Comparison of ENCODE assay signal across 8 cellular contexts in the genomic region with DNA sequence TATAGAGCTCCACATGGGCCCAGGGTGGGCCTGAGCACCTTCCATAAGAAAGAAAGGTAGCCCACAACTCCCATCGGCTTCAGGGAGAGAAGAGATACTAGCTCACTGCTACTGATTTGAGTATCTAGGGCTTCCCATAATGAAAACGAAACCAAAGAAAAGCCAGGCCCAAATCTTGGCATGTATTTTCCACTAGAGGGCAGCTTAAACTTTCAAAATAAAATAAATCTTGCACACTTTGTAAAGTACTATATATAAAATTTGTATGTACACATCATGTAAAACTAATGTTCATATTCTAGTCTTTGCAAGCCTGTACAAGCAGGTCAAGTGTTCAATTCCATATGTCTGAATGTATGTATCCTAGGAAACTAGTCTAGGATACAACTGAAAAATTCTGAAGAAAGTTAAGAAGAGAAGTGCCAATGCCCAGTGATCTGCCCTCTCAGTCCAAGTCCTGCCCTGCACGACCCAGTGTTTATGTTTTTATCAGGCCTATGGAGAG.
DNase-seq lines count a peak whose midpoint lies in the region; ATAC-seq and TF ChIP-seq lines count a peak whose summit lies in the region.

No MANE protein-coding gene starts in this region.

- H3K27ac ChIP-seq in DND-41 (ENCODE audit: low read length) (peak overlapping the region; percentile 58), osteoblast (ENCODE audit: low read depth, low read length) (no peak overlapping the region)

- ATAC-seq in DND-41 (ENCODE audit: insufficient read depth, low read depth) (peak; percentile 74), HG02759 (IDR thresholded peaks at IDR 0.05; ENCODE audit: unreplicated experiment) (no peak), HG02571 (IDR thresholded peaks at IDR 0.05; ENCODE audit: unreplicated experiment) (no peak)

- H3K79me2 ChIP-seq in DND-41 (ENCODE audit: insufficient read depth, low read length): no peaks in the 10 kb centered on the region
- no peaks in the 10 kb centered on the region for H3K79me2 ChIP-seq in osteoblast (ENCODE audit: insufficient read depth, low read length)

- peak overlapping the region; percentile 50; the same call in 1 of the 2 replicates for H3K4me2 ChIP-seq in DND-41 (ENCODE audit: insufficient read depth, low read length)
- peak overlapping the region; percentile 67 for H3K4me2 ChIP-seq in osteoblast (ENCODE audit: insufficient read depth, low read length)

- peak overlapping the region in 1 of 2 experiments; percentile 10; a peak in 1 of 4 replicates for H3K4me3 ChIP-seq in DND-41 (ENCODE audit: low read depth in 1 of 2, low read length in 2 of 2)
- H3K4me3 ChIP-seq in osteoblast (ENCODE audit: insufficient read depth, low read length): peak overlapping the region; percentile 42

- H2AFZ ChIP-seq in DND-41 (ENCODE audit: low read depth, low read length): peak overlapping the region; percentile 80
- peak overlapping the region; percentile 94 for H2AFZ ChIP-seq in osteoblast (ENCODE audit: low read length)

- DNase-seq in DND-41: peak; percentile 33
- DNase-seq in HS-5 (ENCODE audit: low read depth): peak; percentile 25
- peak; percentile 7 for DNase-seq in SKM-1 (lab: John Stamatoyannopoulos, UW; ENCODE audit: unreplicated experiment)
- DNase-seq in fibroblast of the conjunctiva (ENCODE audit: low read depth): peak; percentile 31
- DNase-seq in osteoblast (ENCODE audit: insufficient read length, low spot score, missing footprints): peak; percentile 74
- DNase-seq in stimulated activated CD4-positive, alpha-beta T cell treated with anti-CD3 and anti-CD28 coated beads, Interleukin-4, amount 100 ng/mL, for 24 hours: no peak

- no peaks in the 10 kb centered on the region for H4K20me1 ChIP-seq in DND-41 (ENCODE audit: insufficient read depth, low read length)
- H4K20me1 ChIP-seq in osteoblast (ENCODE audit: insufficient read depth, low read length): no peaks in the 10 kb centered on the region

- H3K4me1 ChIP-seq in DND-41 (ENCODE audit: insufficient read depth, low read length) (peaks cover 5% of the 10 kb centered on the region), osteoblast (ENCODE audit: insufficient read depth, low read length) (no peaks in the 10 kb centered on the region)

- peak; percentile 82 for TF ChIP-seq CTCF in DND-41 (IDR thresholded peaks at IDR 0.05; ENCODE audit: borderline replicate concordance, extremely low read depth, low read length, poor library complexity, severe bottlenecking)
- peak; percentile 47 for TF ChIP-seq CTCF in osteoblast (IDR thresholded peaks at IDR 0.05; ENCODE audit: extremely low read depth, low read depth, low read length)

- H3K36me3 ChIP-seq in DND-41 (ENCODE audit: insufficient read depth, low read length) (no peaks in the 10 kb centered on the region), osteoblast (ENCODE audit: insufficient read depth, low read length) (no peaks in the 10 kb centered on the region)

- H3K27me3 ChIP-seq in DND-41 (ENCODE audit: insufficient read depth, low read length, poor library complexity) (no peaks in the 10 kb centered on the region), osteoblast (ENCODE audit: insufficient read depth, low read length) (no peaks in the 10 kb centered on the region)

- H3K9ac ChIP-seq in DND-41 (ENCODE audit: low read depth, low read length): peak overlapping the region; percentile 29; the same call in 1 of the 2 replicates

- H3K9me3 ChIP-seq in DND-41 (ENCODE audit: insufficient read depth, low read length, severe bottlenecking) (no peaks in the 10 kb centered on the region), osteoblast (ENCODE audit: low read depth, low read length) (no peaks in the 10 kb centered on the region)
